1 cellular context compared by ENCODE assay signal in genomic region chr1:163068716-163069115, GRCh38.
TF ChIP-seq lines count a peak whose summit lies in the region.

No MANE protein-coding gene starts in this region.

TF ChIP-seq in H1, 55 proteins besides CTCF, POLR2A, EP300 and RAD21 (continued from another document):
- no peak for TF ChIP-seq HDAC6 (IDR thresholded peaks at IDR 0.05; ENCODE audit: low read depth, low read length)
- TF ChIP-seq KDM4A (IDR thresholded peaks at IDR 0.05; ENCODE audit: low read depth, low read length, severe bottlenecking): no peak
